In genomic region chr7:150385884-150386283, GRCh38 we compare ENCODE assay signal across 6 cellular contexts. TPM values are rescaled to one million over a fixed set of nuclear protein-coding genes. Genes with fewer than 3 reads are reported as not detected.
"Had no signal": no experiment of that assay in that cellular context is flagged by ENCODE, and none has a peak within 500 bp of the region (broad histone marks: within the 10 kb centered on the region; RNA-seq: fewer than 3 reads in every experiment).

No MANE protein-coding gene starts in this region.

RNA-seq across cellular contexts. Expression of gene RARRES2, which starts 44.5 kb away (rescaled TPM):
- total RNA-seq: activated CD4-positive, alpha-beta memory T cell treated with anti-CD3 and anti-CD28 coated beads for 36 hours; activated naive CD4-positive, alpha-beta T cell treated with anti-CD3 and anti-CD28 coated beads for 36 hours; activated naive CD8-positive, alpha-beta T cell treated with anti-CD3 and anti-CD28 coated beads, Interleukin-2, amount 10 ng/mL, durations not matched to agents 7 days and 5 days; T-helper 17 cell had no signal
- polyA plus RNA-seq: keratinocyte; naive thymus-derived CD8-positive, alpha-beta T cell had no signal
